In the genomic region with DNA sequence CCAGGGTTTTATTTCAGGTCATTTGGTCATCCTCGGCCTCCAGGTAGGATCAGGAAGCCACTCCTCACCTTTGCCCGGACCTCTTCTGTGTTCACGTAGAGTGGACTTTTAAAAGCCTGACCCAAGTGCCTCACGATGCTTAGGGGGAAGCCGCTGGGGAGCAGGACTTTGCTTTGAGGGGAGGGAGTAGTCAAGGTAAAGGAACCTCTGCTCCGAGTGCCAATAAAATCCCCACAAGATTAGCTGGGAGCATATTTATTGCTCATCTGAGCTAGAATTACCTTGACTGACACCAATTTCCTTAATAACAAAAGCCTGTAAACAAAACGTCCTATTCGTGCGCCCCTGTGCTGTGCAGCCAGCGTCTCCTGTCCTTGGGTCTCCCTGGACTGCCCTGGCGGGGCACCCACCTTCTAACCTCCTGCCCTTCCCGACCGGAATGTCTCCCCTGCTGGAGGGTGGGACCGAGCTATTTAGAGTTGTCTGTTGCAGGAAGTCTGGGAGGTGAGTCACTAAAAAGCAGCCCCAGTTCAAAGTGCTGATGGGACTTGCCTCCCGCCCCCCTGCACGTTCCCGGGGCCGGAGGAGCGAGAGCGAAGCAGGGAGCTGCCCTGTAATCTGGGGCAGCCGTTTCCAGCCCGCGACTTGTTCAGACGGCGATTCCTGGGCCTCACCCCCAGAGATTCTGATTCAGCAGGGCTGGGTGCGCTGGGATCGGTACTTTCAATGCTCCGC, we compare ENCODE assay signal across 7 cellular contexts. TPM values are rescaled to one million over a fixed set of nuclear protein-coding genes. Genes with fewer than 3 reads are reported as not detected.
A peak's percentile ranks its signal among the peaks of the same experiment; 100 is the strongest.
DNase-seq lines count a peak whose midpoint lies in the region; ATAC-seq, FAIRE-seq and TF ChIP-seq lines count a peak whose summit lies in the region.

No MANE protein-coding gene starts in this region.

- no peaks in the 10 kb centered on the region for H3K27me3 ChIP-seq in uterus

- H3K9me3 ChIP-seq in HEK293 (ENCODE audit: control insufficient read depth, insufficient read depth, low read depth, low read length) (no peaks in the 10 kb centered on the region), uterus (no peaks in the 10 kb centered on the region)

- no peaks in the 10 kb centered on the region for H3K9me3 Mint-ChIP-seq in activated naive CD8-positive, alpha-beta T cell treated with anti-CD3 and anti-CD28 coated beads for 36 hours

- CTCF ChIA-PET in HEK293 (lab: Yijun Ruan, JAX), result interaction anchor here (0.6 to 5.0 kb wide), 17 partner anchors 15 to 358 kb away, joined by 3 to 45 read pairs (median 6); no protein-coding TSS in a partner anchor

- POLR2A ChIA-PET in HEK293 (lab: Yijun Ruan, JAX), result interaction anchor here (0.8 to 5.7 kb wide), 15 partner anchors 14 to 340 kb away, joined by 3 to 101 read pairs (median 6); no protein-coding TSS in a partner anchor

- FAIRE-seq in GM12892 (lab: Jason Lieb, UNC), result no peak

- no peak for TF ChIP-seq POLR2A in uterus (IDR thresholded peaks at IDR 0.05)
- no peak for TF ChIP-seq POLR2A in GM12892 (IDR thresholded peaks at IDR 0.05; ENCODE audit: low read depth, low read length)

- H3K27ac ChIP-seq in HEK293 (ENCODE audit: extremely low read depth, low read depth, low read length) (peak overlapping the region; percentile 99), uterus (peak overlapping the region; percentile 93 to 94)

- peak overlapping the region; percentile 96 for H3K4me3 Mint-ChIP-seq in activated naive CD8-positive, alpha-beta T cell treated with anti-CD3 and anti-CD28 coated beads for 36 hours

- H3K27me3 Mint-ChIP-seq in activated naive CD8-positive, alpha-beta T cell treated with anti-CD3 and anti-CD28 coated beads for 36 hours, result peaks cover 5% of the 10 kb centered on the region

- peaks cover 41% of the 10 kb centered on the region for H3K4me1 Mint-ChIP-seq in activated naive CD8-positive, alpha-beta T cell treated with anti-CD3 and anti-CD28 coated beads for 36 hours

- ATAC-seq in SK-N-SH treated with all-trans-retinoic acid at 6 μM for 48 hours (peak; percentile 68), left cardiac atrium (peak; percentile 42 to 72)

- intact Hi-C loops in left cardiac atrium (cut with DNase I), result loop anchor here (2.0 to 5.0 kb wide), 4 partner anchors 142 to 212 kb away; no protein-coding TSS in a partner anchor
- intact Hi-C loops in posterior vena cava (cut with DNase I), result loop anchor here in 1 of 2 donors (5.0 kb wide), 1 partner anchor 77 kb away; no protein-coding TSS in a partner anchor
- intact Hi-C loops in uterus (cut with DNase I; ENCODE audit: low total_unique reads), result no loop called here

- peak; percentile 79 for DNase-seq in activated naive CD8-positive, alpha-beta T cell treated with anti-CD3 and anti-CD28 coated beads for 36 hours
- DNase-seq in left cardiac atrium (peak; percentile 83), posterior vena cava (ENCODE audit: low spot score) (peak; percentile 93), uterus (peak; percentile 77 to 78), GM12892 (ENCODE audit: insufficient read length) (no peak)

- H3K4me3 ChIP-seq in HEK293 (ENCODE audit: low read depth, low read length) (peak overlapping the region; percentile 74), uterus (peak overlapping the region; percentile 57 to 74)

- peak overlapping the region; percentile 99 for H3K27ac Mint-ChIP-seq in activated naive CD8-positive, alpha-beta T cell treated with anti-CD3 and anti-CD28 coated beads for 36 hours

- peaks cover 47% of the 10 kb centered on the region for H3K36me3 Mint-ChIP-seq in activated naive CD8-positive, alpha-beta T cell treated with anti-CD3 and anti-CD28 coated beads for 36 hours

- TF ChIP-seq CTCF in HEK293 (tag by site-specific recombination; IDR thresholded peaks at IDR 0.05) (peak; percentile 16; the same call in 1 of the 2 replicates), uterus (IDR thresholded peaks at IDR 0.05) (peak in 1 of 4 experiments; percentile 28)

- no peaks in the 10 kb centered on the region for H3K36me3 ChIP-seq in HEK293 (ENCODE audit: control insufficient read depth in 2 of 2, insufficient read depth in 1 of 2, low read length in 2 of 2)
- no peaks in the 10 kb centered on the region for H3K36me3 ChIP-seq in uterus

- H3K4me1 ChIP-seq in HEK293 (ENCODE audit: control insufficient read depth, insufficient read depth, low read length), result peaks cover 9% of the 10 kb centered on the region
- peaks cover 0 to 12% of the 10 kb centered on the region in 2 donors for H3K4me1 ChIP-seq in uterus

TF ChIP-seq in HEK293, 187 proteins besides CTCF, POLR2A, EP300 and RAD21 (continues in another document):
- TF ChIP-seq, protein P1, sequence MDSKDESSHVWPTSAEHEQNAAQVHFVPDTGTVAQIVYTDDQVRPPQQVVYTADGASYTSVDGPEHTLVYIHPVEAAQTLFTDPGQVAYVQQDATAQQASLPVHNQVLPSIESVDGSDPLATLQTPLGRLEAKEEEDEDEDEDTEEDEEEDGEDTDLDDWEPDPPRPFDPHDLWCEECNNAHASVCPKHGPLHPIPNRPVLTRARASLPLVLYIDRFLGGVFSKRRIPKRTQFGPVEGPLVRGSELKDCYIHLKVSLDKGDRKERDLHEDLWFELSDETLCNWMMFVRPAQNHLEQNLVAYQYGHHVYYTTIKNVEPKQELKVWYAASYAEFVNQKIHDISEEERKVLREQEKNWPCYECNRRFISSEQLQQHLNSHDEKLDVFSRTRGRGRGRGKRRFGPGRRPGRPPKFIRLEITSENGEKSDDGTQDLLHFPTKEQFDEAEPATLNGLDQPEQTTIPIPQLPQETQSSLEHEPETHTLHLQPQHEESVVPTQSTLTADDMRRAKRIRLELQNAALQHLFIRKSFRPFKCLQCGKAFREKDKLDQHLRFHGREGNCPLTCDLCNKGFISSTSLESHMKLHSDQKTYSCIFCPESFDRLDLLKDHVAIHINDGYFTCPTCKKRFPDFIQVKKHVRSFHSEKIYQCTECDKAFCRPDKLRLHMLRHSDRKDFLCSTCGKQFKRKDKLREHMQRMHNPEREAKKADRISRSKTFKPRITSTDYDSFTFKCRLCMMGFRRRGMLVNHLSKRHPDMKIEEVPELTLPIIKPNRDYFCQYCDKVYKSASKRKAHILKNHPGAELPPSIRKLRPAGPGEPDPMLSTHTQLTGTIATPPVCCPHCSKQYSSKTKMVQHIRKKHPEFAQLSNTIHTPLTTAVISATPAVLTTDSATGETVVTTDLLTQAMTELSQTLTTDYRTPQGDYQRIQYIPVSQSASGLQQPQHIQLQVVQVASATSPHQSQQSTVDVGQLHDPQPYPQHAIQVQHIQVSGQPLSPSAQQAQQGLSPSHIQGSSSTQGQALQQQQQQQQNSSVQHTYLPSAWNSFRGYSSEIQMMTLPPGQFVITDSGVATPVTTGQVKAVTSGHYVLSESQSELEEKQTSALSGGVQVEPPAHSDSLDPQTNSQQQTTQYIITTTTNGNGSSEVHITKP (tag by site-specific recombination; IDR thresholded peaks at IDR 0.05), result peak; percentile 98
- TF ChIP-seq ZNF76 (tag by site-specific recombination; IDR thresholded peaks at IDR 0.05; ENCODE audit: borderline replicate concordance, low read depth), result peak; percentile 88
- TF ChIP-seq SP7 (tag by site-specific recombination; IDR thresholded peaks at IDR 0.05), result peak; percentile 81

TF ChIP-seq in SK-N-SH treated with all-trans-retinoic acid at 6 μM for 48 hours, 23 proteins besides CTCF, POLR2A, EP300 and RAD21:
- TF ChIP-seq ISL1 (CRISPR knock-in tag; IDR thresholded peaks at IDR 0.05) (peak; percentile 34; the same call in 1 of the 2 replicates), ZNF8 (CRISPR knock-in tag; IDR thresholded peaks at IDR 0.05) (no peak), ZFP3 (CRISPR knock-in tag; IDR thresholded peaks at IDR 0.05) (0 out of 2 replicates have a peak, but pooled peaks have one; percentile 44), SNAI2 (CRISPR knock-in tag; IDR thresholded peaks at IDR 0.05) (0 out of 2 replicates have a peak, but pooled peaks have one; percentile 35), CSDC2 (CRISPR knock-in tag; IDR thresholded peaks at IDR 0.05) (no peak), TOX (CRISPR knock-in tag; IDR thresholded peaks at IDR 0.05; ENCODE audit: borderline replicate concordance) (peak; percentile 33; the same call in 1 of the 2 replicates)

RNA-seq across cellular contexts. Expression of a gene that starts 0.8 kb away (rescaled TPM):
- 100 to 1,000 TPM; 163 to 167 TPM for total RNA-seq in activated naive CD8-positive, alpha-beta T cell treated with anti-CD3 and anti-CD28 coated beads for 36 hours
- total RNA-seq in left cardiac atrium (100 to 1,000 TPM in 1 of 2 donors, 10 to 100 TPM in 1; 74.3 to 106 TPM), posterior vena cava (100 to 1,000 TPM; 107 to 144 TPM), uterus (10 to 100 TPM; 12.6 to 82.0 (median 51.5) TPM)
- polyA plus RNA-seq in GM12892 (2012; ENCODE audit: missing spikeins), result 0.64 TPM

RNA-seq across cellular contexts. Expression of a gene that starts 25.1 kb away (rescaled TPM):
- not detected for total RNA-seq in activated naive CD8-positive, alpha-beta T cell treated with anti-CD3 and anti-CD28 coated beads for 36 hours
- total RNA-seq in left cardiac atrium (not detected), posterior vena cava (not detected), uterus (under 1 TPM in 2 of 4 donors, not detected in 2; 0.14 to 0.46 TPM)
- not detected for polyA plus RNA-seq in GM12892 (2012; ENCODE audit: missing spikeins)
